Comparison of ENCODE assay signal across 1 cellular context in the genomic region with DNA sequence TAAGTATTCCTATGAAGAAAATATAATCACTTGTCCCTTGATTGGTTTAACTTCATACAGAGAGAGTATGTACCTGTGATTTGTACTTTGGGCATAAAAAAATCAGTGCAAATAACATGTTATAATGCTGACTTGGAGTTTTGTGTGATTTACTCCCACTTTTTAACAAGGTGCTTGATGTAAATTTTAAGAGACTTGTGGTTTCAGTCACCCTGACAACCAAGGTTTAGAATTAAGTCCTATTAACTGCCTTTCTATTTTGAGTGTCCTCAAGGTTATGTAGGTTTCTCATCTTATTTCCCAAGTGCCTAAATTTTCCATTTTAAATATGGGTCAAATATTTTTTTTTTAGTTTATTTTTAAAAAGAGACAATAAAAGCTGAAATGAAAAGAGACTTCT.
TF ChIP-seq lines count a peak whose summit lies in the region.

No MANE protein-coding gene starts in this region.

TF ChIP-seq in IMR-90, 13 proteins besides CTCF, POLR2A, EP300 and RAD21:
- TF ChIP-seq, protein P1, sequence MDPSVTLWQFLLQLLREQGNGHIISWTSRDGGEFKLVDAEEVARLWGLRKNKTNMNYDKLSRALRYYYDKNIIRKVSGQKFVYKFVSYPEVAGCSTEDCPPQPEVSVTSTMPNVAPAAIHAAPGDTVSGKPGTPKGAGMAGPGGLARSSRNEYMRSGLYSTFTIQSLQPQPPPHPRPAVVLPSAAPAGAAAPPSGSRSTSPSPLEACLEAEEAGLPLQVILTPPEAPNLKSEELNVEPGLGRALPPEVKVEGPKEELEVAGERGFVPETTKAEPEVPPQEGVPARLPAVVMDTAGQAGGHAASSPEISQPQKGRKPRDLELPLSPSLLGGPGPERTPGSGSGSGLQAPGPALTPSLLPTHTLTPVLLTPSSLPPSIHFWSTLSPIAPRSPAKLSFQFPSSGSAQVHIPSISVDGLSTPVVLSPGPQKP (IDR thresholded peaks at IDR 0.05; ENCODE audit: borderline replicate concordance, low read depth, low read length), result no peak
- no peak for TF ChIP-seq CEBPB (IDR thresholded peaks at IDR 0.05; ENCODE audit: low read depth, low read length)
- no peak for TF ChIP-seq RCOR1 (IDR thresholded peaks at IDR 0.05; ENCODE audit: insufficient replicate concordance, low read length)
- TF ChIP-seq MAFK (IDR thresholded peaks at IDR 0.05; ENCODE audit: low read depth, low read length), result peak; percentile 35; the same call in 1 of the 2 replicates
- no peak for TF ChIP-seq FOS (IDR thresholded peaks at IDR 0.05; ENCODE audit: low read depth, low read length)
